In genomic region chr3:119810018-119810435, GRCh38 we compare ENCODE assay signal across 8 cellular contexts. TPM values are rescaled to one million over a fixed set of nuclear protein-coding genes. Genes with fewer than 3 reads are reported as not detected.
DNase-seq lines count a peak whose midpoint lies in the region; ATAC-seq and TF ChIP-seq lines count a peak whose summit lies in the region.

No MANE protein-coding gene starts in this region.

- H3K27me3 Mint-ChIP-seq in natural killer cell treated with Interleukin-12 subunit alpha and Interleukin-12 subunit beta and Interleukin-15 and Interleukin-18, amount 100 ng/mL, for 72 hours = peaks cover 0 to 1% of the 10 kb centered on the region in 2 donors

- H3K9me3 Mint-ChIP-seq in natural killer cell treated with Interleukin-12 subunit alpha and Interleukin-12 subunit beta and Interleukin-15 and Interleukin-18, amount 100 ng/mL, for 72 hours = no peaks in the 10 kb centered on the region

- DNase-seq in AG08395 (ENCODE audit: low spot score) = peak; percentile 35
- DNase-seq in activated CD4-positive, alpha-beta T cell treated with anti-CD3 and anti-CD28 coated beads for 48 hours = peak; percentile 76
- peak; percentile 21 for DNase-seq in effector CD4-positive, alpha-beta T cell
- DNase-seq in natural killer cell treated with Interleukin-12 subunit alpha and Interleukin-12 subunit beta and Interleukin-15 and Interleukin-18, amount 100 ng/mL, for 72 hours (ENCODE audit: low spot score) = peak; percentile 65
- peak; percentile 35 to 42 for DNase-seq in thyroid gland
- DNase-seq in occipital lobe (lab: John Stamatoyannopoulos, UW) = no peak

- WGBS in thyroid gland, 2 donors = 0 to 2% methylated on average over 2 to 32 of the region's 33 CpGs

- no peak for TF ChIP-seq POLR2A in thyroid gland (IDR thresholded peaks at IDR 0.05)

- peaks cover 12 to 13% of the 10 kb centered on the region in 2 donors for H3K4me1 Mint-ChIP-seq in natural killer cell treated with Interleukin-12 subunit alpha and Interleukin-12 subunit beta and Interleukin-15 and Interleukin-18, amount 100 ng/mL, for 72 hours (ENCODE audit: low read depth in 2 of 2)

- peak overlapping the region; percentile 79 for H3K4me3 Mint-ChIP-seq in natural killer cell treated with Interleukin-12 subunit alpha and Interleukin-12 subunit beta and Interleukin-15 and Interleukin-18, amount 100 ng/mL, for 72 hours

- ATAC-seq in GM19035 (IDR thresholded peaks at IDR 0.05; ENCODE audit: unreplicated experiment) = peak; percentile 85
- ATAC-seq in HG03196 (IDR thresholded peaks at IDR 0.05; ENCODE audit: unreplicated experiment) = peak; percentile 65
- ATAC-seq in natural killer cell treated with Interleukin-12 subunit alpha and Interleukin-12 subunit beta and Interleukin-15 and Interleukin-18, amount 100 ng/mL, for 72 hours = peak; percentile 73 to 83

- peaks cover 3 to 5% of the 10 kb centered on the region in 2 donors for H3K4me1 ChIP-seq in thyroid gland

- intact Hi-C loops in thyroid gland (cut with DNase I) = no loop called here

- H3K27ac Mint-ChIP-seq in natural killer cell treated with Interleukin-12 subunit alpha and Interleukin-12 subunit beta and Interleukin-15 and Interleukin-18, amount 100 ng/mL, for 72 hours = peak overlapping the region; percentile 48 to 51

- peak overlapping the region; percentile 4 to 58 (median 29) for H3K4me3 ChIP-seq in thyroid gland (replicated peaks in 1 of 3)

- no peak for TF ChIP-seq CTCF in thyroid gland (IDR thresholded peaks at IDR 0.05)

- H3K27ac ChIP-seq in thyroid gland = no peak overlapping the region

- H3K27me3 ChIP-seq in thyroid gland = no peaks in the 10 kb centered on the region

- H3K9me3 ChIP-seq in thyroid gland = no peaks in the 10 kb centered on the region

- H3K36me3 Mint-ChIP-seq in natural killer cell treated with Interleukin-12 subunit alpha and Interleukin-12 subunit beta and Interleukin-15 and Interleukin-18, amount 100 ng/mL, for 72 hours = no peaks in the 10 kb centered on the region

- no peaks in the 10 kb centered on the region for H3K36me3 ChIP-seq in thyroid gland

RNA-seq across cellular contexts. Expression of gene NR1I2, which starts 28.1 kb away (rescaled TPM):
- not detected for total RNA-seq in natural killer cell treated with Interleukin-12 subunit alpha and Interleukin-12 subunit beta and Interleukin-15 and Interleukin-18, amount 100 ng/mL, for 72 hours
- under 1 TPM in 2 of 4 donors, not detected in 2; 0.54 to 0.67 TPM for total RNA-seq in thyroid gland
- 0.16 TPM for total RNA-seq in occipital lobe
